Comparison of ENCODE assay signal across 1 cellular context in the genomic region with DNA sequence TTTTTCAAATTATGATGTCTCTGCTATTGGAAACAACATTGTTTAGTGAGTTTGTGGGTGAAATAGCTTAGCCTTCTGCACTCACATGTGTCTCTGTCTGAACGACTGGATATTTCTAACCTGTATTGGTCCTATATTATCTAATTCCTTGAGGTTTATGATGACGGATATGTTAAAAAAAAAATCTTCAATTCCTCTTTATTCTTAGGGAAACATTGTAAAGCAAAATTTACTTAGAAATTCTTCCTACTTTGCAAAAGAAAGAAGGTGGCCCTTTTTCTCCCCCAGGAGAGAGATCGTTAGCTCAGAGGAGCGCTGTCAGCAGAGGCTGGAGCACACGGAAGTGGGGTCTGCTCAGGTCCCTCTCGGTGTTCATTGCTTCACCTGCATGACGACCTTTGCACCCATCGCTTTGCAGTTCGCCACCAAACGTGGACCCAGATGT.
TF ChIP-seq lines count a peak whose summit lies in the region.

No MANE protein-coding gene starts in this region.

TF ChIP-seq in HepG2, 621 proteins besides CTCF, POLR2A, EP300 and RAD21 (continued from another document):
- TF ChIP-seq, protein P1, sequence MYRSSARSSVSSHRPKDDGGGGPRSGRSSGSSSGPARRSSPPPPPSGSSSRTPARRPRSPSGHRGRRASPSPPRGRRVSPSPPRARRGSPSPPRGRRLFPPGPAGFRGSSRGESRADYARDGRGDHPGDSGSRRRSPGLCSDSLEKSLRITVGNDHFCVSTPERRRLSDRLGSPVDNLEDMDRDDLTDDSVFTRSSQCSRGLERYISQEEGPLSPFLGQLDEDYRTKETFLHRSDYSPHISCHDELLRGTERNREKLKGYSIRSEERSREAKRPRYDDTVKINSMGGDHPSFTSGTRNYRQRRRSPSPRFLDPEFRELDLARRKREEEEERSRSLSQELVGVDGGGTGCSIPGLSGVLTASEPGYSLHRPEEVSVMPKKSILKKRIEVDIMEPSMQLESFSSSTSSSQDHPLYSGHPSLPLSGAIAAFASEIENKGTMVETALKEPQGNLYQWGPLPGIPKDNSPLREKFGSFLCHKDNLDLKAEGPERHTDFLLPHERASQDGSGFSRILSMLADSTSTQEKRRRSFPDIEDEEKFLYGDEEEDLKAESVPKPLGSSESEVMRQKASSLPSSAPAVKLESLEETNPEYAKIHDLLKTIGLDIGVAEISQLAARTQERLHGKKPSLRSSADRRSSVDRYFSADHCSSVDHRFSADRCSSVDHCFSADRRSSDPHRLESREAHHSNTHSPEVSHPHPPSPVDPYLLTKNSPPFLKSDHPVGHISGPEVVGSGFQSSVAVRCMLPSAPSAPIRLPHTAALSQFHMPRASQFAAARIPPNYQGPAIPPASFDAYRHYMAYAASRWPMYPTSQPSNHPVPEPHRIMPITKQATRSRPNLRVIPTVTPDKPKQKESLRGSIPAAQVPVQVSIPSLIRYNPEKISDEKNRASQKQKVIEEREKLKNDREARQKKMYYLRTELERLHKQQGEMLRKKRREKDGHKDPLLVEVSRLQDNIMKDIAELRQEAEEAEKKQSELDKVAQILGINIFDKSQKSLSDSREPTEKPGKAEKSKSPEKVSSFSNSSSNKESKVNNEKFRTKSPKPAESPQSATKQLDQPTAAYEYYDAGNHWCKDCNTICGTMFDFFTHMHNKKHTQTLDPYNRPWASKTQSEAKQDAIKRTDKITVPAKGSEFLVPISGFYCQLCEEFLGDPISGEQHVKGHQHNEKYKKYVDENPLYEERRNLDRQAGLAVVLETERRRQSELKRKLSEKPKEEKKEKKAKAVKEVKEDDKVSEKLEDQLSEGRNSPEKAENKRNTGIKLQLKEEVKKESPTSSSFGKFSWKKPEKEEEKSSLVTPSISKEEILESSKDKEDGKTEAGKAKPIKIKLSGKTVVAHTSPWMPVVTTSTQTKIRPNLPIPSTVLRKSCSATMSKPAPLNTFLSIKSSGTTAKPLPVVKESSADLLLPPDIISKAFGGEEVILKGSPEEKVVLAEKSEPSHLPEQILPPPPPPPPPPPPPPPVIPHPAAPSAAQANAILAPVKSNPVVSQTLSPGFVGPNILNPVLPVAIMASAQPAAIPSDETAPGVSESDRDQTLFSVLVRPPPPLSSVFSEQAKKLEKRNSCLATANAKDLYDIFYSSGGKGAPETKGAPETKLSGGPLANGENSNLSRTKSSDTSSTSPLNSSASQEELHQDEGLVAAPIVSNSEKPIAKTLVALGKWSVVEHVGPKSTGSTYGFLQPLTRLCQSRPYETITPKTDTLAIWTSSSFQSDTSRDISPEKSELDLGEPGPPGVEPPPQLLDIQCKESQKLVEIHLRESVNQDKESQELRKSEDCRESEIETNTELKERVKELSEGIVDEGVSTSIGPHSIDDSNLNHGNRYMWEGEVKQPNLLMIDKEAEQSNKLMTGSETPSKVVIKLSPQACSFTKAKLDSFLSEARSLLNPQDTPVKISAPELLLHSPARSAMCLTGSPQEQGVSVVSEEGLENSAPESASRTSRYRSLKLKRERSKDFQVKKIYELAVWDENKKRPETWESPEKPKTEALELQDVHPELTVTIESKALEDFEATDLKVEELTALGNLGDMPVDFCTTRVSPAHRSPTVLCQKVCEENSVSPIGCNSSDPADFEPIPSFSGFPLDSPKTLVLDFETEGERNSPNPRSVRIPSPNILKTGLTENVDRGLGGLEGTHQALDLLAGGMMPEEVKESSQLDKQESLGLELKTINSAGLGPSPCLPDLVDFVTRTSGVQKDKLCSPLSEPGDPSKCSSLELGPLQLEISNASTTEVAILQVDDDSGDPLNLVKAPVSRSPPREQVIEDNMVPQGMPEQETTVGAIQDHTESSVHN (CRISPR knock-in tag; IDR thresholded peaks at IDR 0.05): peak; percentile 93; the same call in 1 of the 2 replicates
- TF ChIP-seq ZNF354B (CRISPR knock-in tag; IDR thresholded peaks at IDR 0.05) (0 out of 2 replicates have a peak, but pooled peaks have one; percentile 62), BRCA1 (CRISPR knock-in tag; IDR thresholded peaks at IDR 0.05) (peak; percentile 24; the same call in 1 of the 2 replicates), ELF1 (CRISPR knock-in tag; IDR thresholded peaks at IDR 0.05) (peak; percentile 93), ZNF549 (CRISPR knock-in tag; IDR thresholded peaks at IDR 0.05) (peak; percentile 84; the same call in 1 of the 2 replicates), NPAS2 (CRISPR knock-in tag; IDR thresholded peaks at IDR 0.05; ENCODE audit: borderline replicate concordance) (0 out of 2 replicates have a peak, but pooled peaks have one; percentile 2), ZNF629 (CRISPR knock-in tag; conservative IDR thresholded peaks at IDR 0.05) (peak; percentile 64), ZNF768 (CRISPR knock-in tag; IDR thresholded peaks at IDR 0.05) (peak; percentile 71; the same call in 1 of the 2 replicates), KAT7 (CRISPR knock-in tag; IDR thresholded peaks at IDR 0.05; ENCODE audit: borderline replicate concordance) (0 out of 2 replicates have a peak, but pooled peaks have one; percentile 93), CEBPG (CRISPR knock-in tag; IDR thresholded peaks at IDR 0.05) (peak; percentile 98), SMC3 (IDR thresholded peaks at IDR 0.05; ENCODE audit: low read length) (peak; percentile 60; the same call in 1 of the 2 replicates), ZNF292 (CRISPR knock-in tag; IDR thresholded peaks at IDR 0.05; ENCODE audit: borderline replicate concordance, low read depth) (no peak; the same call in 1 of the 2 replicates)
- TF ChIP-seq, protein P2, sequence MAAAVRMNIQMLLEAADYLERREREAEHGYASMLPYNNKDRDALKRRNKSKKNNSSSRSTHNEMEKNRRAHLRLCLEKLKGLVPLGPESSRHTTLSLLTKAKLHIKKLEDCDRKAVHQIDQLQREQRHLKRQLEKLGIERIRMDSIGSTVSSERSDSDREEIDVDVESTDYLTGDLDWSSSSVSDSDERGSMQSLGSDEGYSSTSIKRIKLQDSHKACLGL (CRISPR knock-in tag; IDR thresholded peaks at IDR 0.05): no peak
- TF ChIP-seq, protein P3, sequence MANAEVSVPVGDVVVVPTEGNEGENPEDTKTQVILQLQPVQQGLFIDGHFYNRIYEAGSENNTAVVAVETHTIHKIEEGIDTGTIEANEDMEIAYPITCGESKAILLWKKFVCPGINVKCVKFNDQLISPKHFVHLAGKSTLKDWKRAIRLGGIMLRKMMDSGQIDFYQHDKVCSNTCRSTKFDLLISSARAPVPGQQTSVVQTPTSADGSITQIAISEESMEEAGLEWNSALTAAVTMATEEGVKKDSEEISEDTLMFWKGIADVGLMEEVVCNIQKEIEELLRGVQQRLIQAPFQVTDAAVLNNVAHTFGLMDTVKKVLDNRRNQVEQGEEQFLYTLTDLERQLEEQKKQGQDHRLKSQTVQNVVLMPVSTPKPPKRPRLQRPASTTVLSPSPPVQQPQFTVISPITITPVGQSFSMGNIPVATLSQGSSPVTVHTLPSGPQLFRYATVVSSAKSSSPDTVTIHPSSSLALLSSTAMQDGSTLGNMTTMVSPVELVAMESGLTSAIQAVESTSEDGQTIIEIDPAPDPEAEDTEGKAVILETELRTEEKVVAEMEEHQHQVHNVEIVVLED (CRISPR knock-in tag; IDR thresholded peaks at IDR 0.05; ENCODE audit: borderline replicate concordance): no peak
- TF ChIP-seq, protein P4, sequence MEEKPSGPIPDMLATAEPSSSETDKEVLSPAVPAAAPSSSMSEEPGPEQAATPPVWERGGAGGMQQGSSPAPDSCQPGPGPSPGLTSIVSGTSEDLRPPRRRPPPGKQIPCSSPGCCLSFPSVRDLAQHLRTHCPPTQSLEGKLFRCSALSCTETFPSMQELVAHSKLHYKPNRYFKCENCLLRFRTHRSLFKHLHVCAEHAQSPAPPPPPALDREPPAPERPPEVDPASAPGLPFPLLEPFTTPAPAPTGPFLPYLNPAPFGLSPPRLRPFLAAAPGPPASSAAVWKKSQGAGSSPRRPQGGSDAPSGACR (CRISPR knock-in tag; IDR thresholded peaks at IDR 0.05): 0 out of 2 replicates have a peak, but pooled peaks have one; percentile 100
- TF ChIP-seq, protein P5, sequence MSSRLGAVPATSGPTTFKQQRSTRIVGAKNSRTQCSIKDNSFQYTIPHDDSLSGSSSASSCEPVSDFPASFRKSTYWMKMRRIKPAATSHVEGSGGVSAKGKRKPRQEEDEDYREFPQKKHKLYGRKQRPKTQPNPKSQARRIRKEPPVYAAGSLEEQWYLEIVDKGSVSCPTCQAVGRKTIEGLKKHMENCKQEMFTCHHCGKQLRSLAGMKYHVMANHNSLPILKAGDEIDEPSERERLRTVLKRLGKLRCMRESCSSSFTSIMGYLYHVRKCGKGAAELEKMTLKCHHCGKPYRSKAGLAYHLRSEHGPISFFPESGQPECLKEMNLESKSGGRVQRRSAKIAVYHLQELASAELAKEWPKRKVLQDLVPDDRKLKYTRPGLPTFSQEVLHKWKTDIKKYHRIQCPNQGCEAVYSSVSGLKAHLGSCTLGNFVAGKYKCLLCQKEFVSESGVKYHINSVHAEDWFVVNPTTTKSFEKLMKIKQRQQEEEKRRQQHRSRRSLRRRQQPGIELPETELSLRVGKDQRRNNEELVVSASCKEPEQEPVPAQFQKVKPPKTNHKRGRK (CRISPR knock-in tag; IDR thresholded peaks at IDR 0.05): 0 out of 2 replicates have a peak, but pooled peaks have one; percentile 8
- TF ChIP-seq, protein P6, sequence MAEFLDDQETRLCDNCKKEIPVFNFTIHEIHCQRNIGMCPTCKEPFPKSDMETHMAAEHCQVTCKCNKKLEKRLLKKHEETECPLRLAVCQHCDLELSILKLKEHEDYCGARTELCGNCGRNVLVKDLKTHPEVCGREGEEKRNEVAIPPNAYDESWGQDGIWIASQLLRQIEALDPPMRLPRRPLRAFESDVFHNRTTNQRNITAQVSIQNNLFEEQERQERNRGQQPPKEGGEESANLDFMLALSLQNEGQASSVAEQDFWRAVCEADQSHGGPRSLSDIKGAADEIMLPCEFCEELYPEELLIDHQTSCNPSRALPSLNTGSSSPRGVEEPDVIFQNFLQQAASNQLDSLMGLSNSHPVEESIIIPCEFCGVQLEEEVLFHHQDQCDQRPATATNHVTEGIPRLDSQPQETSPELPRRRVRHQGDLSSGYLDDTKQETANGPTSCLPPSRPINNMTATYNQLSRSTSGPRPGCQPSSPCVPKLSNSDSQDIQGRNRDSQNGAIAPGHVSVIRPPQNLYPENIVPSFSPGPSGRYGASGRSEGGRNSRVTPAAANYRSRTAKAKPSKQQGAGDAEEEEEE (CRISPR knock-in tag; IDR thresholded peaks at IDR 0.05; ENCODE audit: borderline replicate concordance): no peak
- TF ChIP-seq, protein P7, sequence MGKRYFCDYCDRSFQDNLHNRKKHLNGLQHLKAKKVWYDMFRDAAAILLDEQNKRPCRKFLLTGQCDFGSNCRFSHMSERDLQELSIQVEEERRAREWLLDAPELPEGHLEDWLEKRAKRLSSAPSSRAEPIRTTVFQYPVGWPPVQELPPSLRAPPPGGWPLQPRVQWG (CRISPR knock-in tag; IDR thresholded peaks at IDR 0.05; ENCODE audit: borderline replicate concordance, low read depth): 0 out of 2 replicates have a peak, but pooled peaks have one; percentile 0
- TF ChIP-seq, protein P8, sequence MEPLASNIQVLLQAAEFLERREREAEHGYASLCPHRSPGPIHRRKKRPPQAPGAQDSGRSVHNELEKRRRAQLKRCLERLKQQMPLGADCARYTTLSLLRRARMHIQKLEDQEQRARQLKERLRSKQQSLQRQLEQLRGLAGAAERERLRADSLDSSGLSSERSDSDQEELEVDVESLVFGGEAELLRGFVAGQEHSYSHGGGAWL (CRISPR knock-in tag; IDR thresholded peaks at IDR 0.05): 0 out of 2 replicates have a peak, but pooled peaks have one; percentile 25
